In the genomic region with DNA sequence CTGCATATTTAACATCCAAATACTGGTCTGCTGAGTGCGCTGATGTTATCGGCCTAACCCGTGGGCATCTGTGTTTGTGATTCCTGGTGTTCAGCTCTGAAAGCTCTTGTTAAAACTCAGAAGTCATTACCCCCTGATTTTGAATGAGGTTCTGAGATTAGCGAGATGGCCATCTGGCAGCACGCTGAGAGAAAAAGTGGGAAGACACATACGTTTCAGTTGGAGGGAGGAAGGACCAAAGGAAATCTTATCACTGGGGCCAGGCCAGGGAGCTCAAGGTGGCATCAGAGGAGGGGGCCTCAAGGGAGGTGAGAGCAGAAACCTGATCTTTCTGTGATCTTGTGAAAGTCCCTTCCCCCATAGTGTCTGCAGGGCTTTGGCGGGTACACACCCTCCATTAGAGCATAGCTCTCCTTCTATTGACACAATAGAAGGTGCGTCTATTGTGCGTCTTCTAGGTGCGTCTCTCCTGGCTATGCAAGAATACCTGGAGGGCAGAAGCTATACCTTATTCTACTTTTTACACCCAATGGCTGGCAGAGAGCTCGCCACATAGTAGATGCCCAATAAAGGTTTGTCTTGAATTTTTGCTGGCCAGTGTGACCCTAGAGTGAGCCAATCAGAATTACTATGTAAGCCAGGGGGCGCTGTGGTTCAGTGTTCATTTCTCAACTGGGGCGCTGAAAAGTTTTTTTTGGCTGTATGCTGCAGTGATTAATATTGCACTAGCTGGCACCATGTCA, we compare ENCODE assay signal across 8 cellular contexts.
DNase-seq lines count a peak whose midpoint lies in the region; ATAC-seq and TF ChIP-seq lines count a peak whose summit lies in the region.

No MANE protein-coding gene starts in this region.

- H3K9me3 ChIP-seq in RWPE2 (ENCODE audit: severe bottlenecking) = no peaks in the 10 kb centered on the region

- H3K4me3 ChIP-seq in RWPE2 (ENCODE audit: severe bottlenecking) = no peak overlapping the region

- TF ChIP-seq CTCF in RWPE2 (IDR thresholded peaks at IDR 0.05; ENCODE audit: poor library complexity, severe bottlenecking) = peak; percentile 52

- H3K4me1 Mint-ChIP-seq in activated naive CD8-positive, alpha-beta T cell treated with anti-CD3 and anti-CD28 coated beads for 36 hours = peaks cover 4% of the 10 kb centered on the region

- no peak overlapping the region for H3K27ac ChIP-seq in RWPE2 (ENCODE audit: poor library complexity, severe bottlenecking)

- H3K27me3 Mint-ChIP-seq in activated naive CD8-positive, alpha-beta T cell treated with anti-CD3 and anti-CD28 coated beads for 36 hours = no peaks in the 10 kb centered on the region

- no peaks in the 10 kb centered on the region for H3K27me3 ChIP-seq in RWPE2 (ENCODE audit: insufficient read depth, poor library complexity, severe bottlenecking)

- H3K4me1 ChIP-seq in RWPE2 (ENCODE audit: insufficient read depth, poor library complexity, severe bottlenecking) = peaks cover 8% of the 10 kb centered on the region

- H3K4me3 Mint-ChIP-seq in activated naive CD8-positive, alpha-beta T cell treated with anti-CD3 and anti-CD28 coated beads for 36 hours = no peak overlapping the region

- no peak overlapping the region for H3K27ac Mint-ChIP-seq in activated naive CD8-positive, alpha-beta T cell treated with anti-CD3 and anti-CD28 coated beads for 36 hours

- DNase-seq in NCI-H526 (lab: John Stamatoyannopoulos, UW) (peak; percentile 1 to 10), NCI-H526 treated with DMSO at 0.1 percent for 48 hours (lab: John Stamatoyannopoulos, UW) (no peak), RWPE2 (ENCODE audit: low spot score) (no peak), iris pigment epithelial cell (ENCODE audit: low read depth) (peak; percentile 21)
- DNase-seq in activated naive CD8-positive, alpha-beta T cell treated with anti-CD3 and anti-CD28 coated beads for 36 hours = peak; percentile 37
- DNase-seq in stimulated activated CD8-positive, alpha-beta memory T cell treated with anti-CD3 and anti-CD28 coated beads, Interleukin-15, amount 100 ng/mL, for 1 hour (ENCODE audit: low read depth) = peak; percentile 40

- ATAC-seq in RWPE2 (ENCODE audit: low read depth) (0 out of 3 replicates have a peak, but pooled peaks have one; percentile 23), GM18519 (IDR thresholded peaks at IDR 0.05; ENCODE audit: low FRiP score, unreplicated experiment) (no peak), HG03469 (IDR thresholded peaks at IDR 0.05; ENCODE audit: unreplicated experiment) (no peak)

- H3K36me3 ChIP-seq in RWPE2 (ENCODE audit: low read depth) = no peaks in the 10 kb centered on the region

- H3K36me3 Mint-ChIP-seq in activated naive CD8-positive, alpha-beta T cell treated with anti-CD3 and anti-CD28 coated beads for 36 hours = no peaks in the 10 kb centered on the region

- H3K9me3 Mint-ChIP-seq in activated naive CD8-positive, alpha-beta T cell treated with anti-CD3 and anti-CD28 coated beads for 36 hours = no peaks in the 10 kb centered on the region

Comparison
In these comparisons a context has a peak if more than half of its experiments do, and no peak if none do; other contexts are left out.
1. DNase-seq: peak in NCI-H526 (2 of 2), activated naive CD8-positive, alpha-beta T cell treated with anti-CD3 and anti-CD28 coated beads for 36 hours (single experiment), iris pigment epithelial cell (single experiment) and stimulated activated CD8-positive, alpha-beta memory T cell treated with anti-CD3 and anti-CD28 coated beads, Interleukin-15, amount 100 ng/mL, for 1 hour (single experiment); none in NCI-H526 treated with DMSO at 0.1 percent for 48 hours (single experiment) and RWPE2 (single experiment).